2 cellular contexts compared by ENCODE assay signal in the genomic region with DNA sequence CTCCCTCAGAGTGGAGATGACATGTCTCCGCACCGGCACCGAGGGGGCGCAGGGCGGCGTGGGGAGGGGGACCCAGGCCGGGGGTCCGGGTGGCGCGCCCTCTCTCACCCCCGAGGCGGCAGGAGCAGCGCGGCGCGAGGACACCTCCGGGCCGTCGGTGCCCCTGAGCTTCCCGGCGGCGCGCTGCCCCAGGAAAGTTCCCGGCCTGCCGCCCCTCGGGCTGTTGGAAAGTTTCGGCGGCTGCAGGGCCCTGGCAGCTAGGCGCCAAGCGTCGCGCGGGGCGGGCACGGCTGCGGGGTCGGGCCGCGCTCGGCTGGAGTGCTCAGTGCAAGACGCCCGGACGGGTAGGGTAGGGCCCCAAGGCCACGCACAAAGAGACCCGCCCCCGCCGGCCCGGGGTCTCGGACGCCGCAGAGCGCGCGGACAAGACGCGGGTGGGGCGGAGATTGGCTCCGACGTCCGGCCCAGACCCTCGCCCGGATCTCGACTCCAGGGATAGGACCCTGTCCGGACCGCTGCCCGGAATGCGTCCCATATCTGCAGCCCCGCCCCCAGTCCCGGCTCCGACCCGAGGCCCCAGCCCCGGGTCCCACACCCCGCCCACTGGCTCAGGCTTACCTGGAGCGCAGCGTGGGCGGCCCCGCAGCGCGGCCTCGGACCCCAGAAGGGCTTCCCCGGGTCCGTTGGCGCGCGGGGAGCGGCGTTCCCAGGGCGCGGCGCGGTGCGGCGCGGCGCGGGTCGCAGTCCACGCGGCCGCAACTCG.
TF ChIP-seq lines count a peak whose summit lies in the region.

No MANE protein-coding gene starts in this region.

TF ChIP-seq in HCT116, 20 proteins besides CTCF, POLR2A, EP300 and RAD21 (continued from another document):
- TF ChIP-seq ELF1 (IDR thresholded peaks at IDR 0.05; ENCODE audit: borderline replicate concordance, low read depth) (no peak), POLR2AphosphoS5 (IDR thresholded peaks at IDR 0.05; ENCODE audit: low read depth, low read length) (no peak), ZNF274 (IDR thresholded peaks at IDR 0.05; ENCODE audit: low read depth, low read length) (no peak), ZFX (IDR thresholded peaks at IDR 0.05) (peak; percentile 61; the same call in 1 of the 2 replicates), EGR1 (IDR thresholded peaks at IDR 0.05; ENCODE audit: low read depth) (peak; percentile 72), EZH2 (IDR thresholded peaks at IDR 0.05) (no peak)
- TF ChIP-seq, protein P1, sequence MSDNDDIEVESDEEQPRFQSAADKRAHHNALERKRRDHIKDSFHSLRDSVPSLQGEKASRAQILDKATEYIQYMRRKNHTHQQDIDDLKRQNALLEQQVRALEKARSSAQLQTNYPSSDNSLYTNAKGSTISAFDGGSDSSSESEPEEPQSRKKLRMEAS (IDR thresholded peaks at IDR 0.05), result peak; percentile 51
- TF ChIP-seq, protein P2, sequence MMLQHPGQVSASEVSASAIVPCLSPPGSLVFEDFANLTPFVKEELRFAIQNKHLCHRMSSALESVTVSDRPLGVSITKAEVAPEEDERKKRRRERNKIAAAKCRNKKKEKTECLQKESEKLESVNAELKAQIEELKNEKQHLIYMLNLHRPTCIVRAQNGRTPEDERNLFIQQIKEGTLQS (IDR thresholded peaks at IDR 0.05), result no peak
- TF ChIP-seq, protein P3, sequence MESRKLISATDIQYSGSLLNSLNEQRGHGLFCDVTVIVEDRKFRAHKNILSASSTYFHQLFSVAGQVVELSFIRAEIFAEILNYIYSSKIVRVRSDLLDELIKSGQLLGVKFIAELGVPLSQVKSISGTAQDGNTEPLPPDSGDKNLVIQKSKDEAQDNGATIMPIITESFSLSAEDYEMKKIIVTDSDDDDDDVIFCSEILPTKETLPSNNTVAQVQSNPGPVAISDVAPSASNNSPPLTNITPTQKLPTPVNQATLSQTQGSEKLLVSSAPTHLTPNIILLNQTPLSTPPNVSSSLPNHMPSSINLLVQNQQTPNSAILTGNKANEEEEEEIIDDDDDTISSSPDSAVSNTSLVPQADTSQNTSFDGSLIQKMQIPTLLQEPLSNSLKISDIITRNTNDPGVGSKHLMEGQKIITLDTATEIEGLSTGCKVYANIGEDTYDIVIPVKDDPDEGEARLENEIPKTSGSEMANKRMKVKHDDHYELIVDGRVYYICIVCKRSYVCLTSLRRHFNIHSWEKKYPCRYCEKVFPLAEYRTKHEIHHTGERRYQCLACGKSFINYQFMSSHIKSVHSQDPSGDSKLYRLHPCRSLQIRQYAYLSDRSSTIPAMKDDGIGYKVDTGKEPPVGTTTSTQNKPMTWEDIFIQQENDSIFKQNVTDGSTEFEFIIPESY (IDR thresholded peaks at IDR 0.05; ENCODE audit: extremely low read depth, insufficient replicate concordance, low read length), result no peak
TF ChIP-seq in HCT116: peak in this region for 3.

TF ChIP-seq in WTC11, 78 proteins besides CTCF, POLR2A, EP300 and RAD21 (continued from another document and continues in another):
- TF ChIP-seq, protein P4, sequence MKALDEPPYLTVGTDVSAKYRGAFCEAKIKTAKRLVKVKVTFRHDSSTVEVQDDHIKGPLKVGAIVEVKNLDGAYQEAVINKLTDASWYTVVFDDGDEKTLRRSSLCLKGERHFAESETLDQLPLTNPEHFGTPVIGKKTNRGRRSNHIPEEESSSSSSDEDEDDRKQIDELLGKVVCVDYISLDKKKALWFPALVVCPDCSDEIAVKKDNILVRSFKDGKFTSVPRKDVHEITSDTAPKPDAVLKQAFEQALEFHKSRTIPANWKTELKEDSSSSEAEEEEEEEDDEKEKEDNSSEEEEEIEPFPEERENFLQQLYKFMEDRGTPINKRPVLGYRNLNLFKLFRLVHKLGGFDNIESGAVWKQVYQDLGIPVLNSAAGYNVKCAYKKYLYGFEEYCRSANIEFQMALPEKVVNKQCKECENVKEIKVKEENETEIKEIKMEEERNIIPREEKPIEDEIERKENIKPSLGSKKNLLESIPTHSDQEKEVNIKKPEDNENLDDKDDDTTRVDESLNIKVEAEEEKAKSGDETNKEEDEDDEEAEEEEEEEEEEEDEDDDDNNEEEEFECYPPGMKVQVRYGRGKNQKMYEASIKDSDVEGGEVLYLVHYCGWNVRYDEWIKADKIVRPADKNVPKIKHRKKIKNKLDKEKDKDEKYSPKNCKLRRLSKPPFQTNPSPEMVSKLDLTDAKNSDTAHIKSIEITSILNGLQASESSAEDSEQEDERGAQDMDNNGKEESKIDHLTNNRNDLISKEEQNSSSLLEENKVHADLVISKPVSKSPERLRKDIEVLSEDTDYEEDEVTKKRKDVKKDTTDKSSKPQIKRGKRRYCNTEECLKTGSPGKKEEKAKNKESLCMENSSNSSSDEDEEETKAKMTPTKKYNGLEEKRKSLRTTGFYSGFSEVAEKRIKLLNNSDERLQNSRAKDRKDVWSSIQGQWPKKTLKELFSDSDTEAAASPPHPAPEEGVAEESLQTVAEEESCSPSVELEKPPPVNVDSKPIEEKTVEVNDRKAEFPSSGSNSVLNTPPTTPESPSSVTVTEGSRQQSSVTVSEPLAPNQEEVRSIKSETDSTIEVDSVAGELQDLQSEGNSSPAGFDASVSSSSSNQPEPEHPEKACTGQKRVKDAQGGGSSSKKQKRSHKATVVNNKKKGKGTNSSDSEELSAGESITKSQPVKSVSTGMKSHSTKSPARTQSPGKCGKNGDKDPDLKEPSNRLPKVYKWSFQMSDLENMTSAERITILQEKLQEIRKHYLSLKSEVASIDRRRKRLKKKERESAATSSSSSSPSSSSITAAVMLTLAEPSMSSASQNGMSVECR (CRISPR knock-in tag; IDR thresholded peaks at IDR 0.05; ENCODE audit: borderline replicate concordance), result 0 out of 2 replicates have a peak, but pooled peaks have one; percentile 28
- TF ChIP-seq ZNF121 (CRISPR knock-in tag; IDR thresholded peaks at IDR 0.05), result peak; percentile 55; the same call in 1 of the 2 replicates
- TF ChIP-seq ZNF423 (CRISPR knock-in tag; IDR thresholded peaks at IDR 0.05), result no peak
- no peak for TF ChIP-seq NR3C1 (CRISPR knock-in tag; conservative IDR thresholded peaks at IDR 0.05; ENCODE audit: low read depth)
- TF ChIP-seq TEAD1 (CRISPR knock-in tag; IDR thresholded peaks at IDR 0.05), result no peak
- TF ChIP-seq ATF1 (CRISPR knock-in tag; IDR thresholded peaks at IDR 0.05), result no peak
- TF ChIP-seq, protein P5, sequence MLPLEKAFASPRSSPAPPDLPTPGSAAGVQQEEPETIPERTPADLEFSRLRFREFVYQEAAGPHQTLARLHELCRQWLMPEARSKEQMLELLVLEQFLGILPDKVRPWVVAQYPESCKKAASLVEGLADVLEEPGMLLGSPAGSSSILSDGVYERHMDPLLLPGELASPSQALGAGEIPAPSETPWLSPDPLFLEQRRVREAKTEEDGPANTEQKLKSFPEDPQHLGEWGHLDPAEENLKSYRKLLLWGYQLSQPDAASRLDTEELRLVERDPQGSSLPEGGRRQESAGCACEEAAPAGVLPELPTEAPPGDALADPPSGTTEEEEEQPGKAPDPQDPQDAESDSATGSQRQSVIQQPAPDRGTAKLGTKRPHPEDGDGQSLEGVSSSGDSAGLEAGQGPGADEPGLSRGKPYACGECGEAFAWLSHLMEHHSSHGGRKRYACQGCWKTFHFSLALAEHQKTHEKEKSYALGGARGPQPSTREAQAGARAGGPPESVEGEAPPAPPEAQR (CRISPR knock-in tag; IDR thresholded peaks at IDR 0.05), result no peak
- no peak for TF ChIP-seq TP53 (CRISPR knock-in tag; IDR thresholded peaks at IDR 0.05)
- TF ChIP-seq ZBTB21 (CRISPR knock-in tag; IDR thresholded peaks at IDR 0.05; ENCODE audit: borderline replicate concordance), result no peak
- TF ChIP-seq PRRX2 (CRISPR knock-in tag; IDR thresholded peaks at IDR 0.05), result no peak
- TF ChIP-seq, protein P6, sequence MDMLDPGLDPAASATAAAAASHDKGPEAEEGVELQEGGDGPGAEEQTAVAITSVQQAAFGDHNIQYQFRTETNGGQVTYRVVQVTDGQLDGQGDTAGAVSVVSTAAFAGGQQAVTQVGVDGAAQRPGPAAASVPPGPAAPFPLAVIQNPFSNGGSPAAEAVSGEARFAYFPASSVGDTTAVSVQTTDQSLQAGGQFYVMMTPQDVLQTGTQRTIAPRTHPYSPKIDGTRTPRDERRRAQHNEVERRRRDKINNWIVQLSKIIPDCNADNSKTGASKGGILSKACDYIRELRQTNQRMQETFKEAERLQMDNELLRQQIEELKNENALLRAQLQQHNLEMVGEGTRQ (CRISPR knock-in tag; IDR thresholded peaks at IDR 0.05), result no peak
- TF ChIP-seq, protein P7, sequence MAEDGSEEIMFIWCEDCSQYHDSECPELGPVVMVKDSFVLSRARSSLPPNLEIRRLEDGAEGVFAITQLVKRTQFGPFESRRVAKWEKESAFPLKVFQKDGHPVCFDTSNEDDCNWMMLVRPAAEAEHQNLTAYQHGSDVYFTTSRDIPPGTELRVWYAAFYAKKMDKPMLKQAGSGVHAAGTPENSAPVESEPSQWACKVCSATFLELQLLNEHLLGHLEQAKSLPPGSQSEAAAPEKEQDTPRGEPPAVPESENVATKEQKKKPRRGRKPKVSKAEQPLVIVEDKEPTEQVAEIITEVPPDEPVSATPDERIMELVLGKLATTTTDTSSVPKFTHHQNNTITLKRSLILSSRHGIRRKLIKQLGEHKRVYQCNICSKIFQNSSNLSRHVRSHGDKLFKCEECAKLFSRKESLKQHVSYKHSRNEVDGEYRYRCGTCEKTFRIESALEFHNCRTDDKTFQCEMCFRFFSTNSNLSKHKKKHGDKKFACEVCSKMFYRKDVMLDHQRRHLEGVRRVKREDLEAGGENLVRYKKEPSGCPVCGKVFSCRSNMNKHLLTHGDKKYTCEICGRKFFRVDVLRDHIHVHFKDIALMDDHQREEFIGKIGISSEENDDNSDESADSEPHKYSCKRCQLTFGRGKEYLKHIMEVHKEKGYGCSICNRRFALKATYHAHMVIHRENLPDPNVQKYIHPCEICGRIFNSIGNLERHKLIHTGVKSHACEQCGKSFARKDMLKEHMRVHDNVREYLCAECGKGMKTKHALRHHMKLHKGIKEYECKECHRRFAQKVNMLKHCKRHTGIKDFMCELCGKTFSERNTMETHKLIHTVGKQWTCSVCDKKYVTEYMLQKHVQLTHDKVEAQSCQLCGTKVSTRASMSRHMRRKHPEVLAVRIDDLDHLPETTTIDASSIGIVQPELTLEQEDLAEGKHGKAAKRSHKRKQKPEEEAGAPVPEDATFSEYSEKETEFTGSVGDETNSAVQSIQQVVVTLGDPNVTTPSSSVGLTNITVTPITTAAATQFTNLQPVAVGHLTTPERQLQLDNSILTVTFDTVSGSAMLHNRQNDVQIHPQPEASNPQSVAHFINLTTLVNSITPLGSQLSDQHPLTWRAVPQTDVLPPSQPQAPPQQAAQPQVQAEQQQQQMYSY (CRISPR knock-in tag; IDR thresholded peaks at IDR 0.05), result no peak
- TF ChIP-seq, protein P8, sequence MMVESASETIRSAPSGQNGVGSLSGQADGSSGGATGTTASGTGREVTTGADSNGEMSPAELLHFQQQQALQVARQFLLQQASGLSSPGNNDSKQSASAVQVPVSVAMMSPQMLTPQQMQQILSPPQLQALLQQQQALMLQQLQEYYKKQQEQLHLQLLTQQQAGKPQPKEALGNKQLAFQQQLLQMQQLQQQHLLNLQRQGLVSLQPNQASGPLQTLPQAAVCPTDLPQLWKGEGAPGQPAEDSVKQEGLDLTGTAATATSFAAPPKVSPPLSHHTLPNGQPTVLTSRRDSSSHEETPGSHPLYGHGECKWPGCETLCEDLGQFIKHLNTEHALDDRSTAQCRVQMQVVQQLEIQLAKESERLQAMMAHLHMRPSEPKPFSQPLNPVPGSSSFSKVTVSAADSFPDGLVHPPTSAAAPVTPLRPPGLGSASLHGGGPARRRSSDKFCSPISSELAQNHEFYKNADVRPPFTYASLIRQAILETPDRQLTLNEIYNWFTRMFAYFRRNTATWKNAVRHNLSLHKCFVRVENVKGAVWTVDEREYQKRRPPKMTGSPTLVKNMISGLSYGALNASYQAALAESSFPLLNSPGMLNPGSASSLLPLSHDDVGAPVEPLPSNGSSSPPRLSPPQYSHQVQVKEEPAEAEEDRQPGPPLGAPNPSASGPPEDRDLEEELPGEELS (CRISPR knock-in tag; IDR thresholded peaks at IDR 0.05), result peak; percentile 19; the same call in 1 of the 2 replicates
- TF ChIP-seq, protein P9, sequence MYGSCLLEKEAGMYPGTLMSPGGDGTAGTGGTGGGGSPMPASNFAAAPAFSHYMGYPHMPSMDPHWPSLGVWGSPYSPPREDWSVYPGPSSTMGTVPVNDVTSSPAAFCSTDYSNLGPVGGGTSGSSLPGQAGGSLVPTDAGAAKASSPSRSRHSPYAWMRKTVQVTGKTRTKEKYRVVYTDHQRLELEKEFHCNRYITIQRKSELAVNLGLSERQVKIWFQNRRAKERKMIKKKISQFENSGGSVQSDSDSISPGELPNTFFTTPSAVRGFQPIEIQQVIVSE (CRISPR knock-in tag; IDR thresholded peaks at IDR 0.05; ENCODE audit: borderline replicate concordance), result no peak
- no peak for TF ChIP-seq RORB (CRISPR knock-in tag; IDR thresholded peaks at IDR 0.05)
- TF ChIP-seq, protein P10, sequence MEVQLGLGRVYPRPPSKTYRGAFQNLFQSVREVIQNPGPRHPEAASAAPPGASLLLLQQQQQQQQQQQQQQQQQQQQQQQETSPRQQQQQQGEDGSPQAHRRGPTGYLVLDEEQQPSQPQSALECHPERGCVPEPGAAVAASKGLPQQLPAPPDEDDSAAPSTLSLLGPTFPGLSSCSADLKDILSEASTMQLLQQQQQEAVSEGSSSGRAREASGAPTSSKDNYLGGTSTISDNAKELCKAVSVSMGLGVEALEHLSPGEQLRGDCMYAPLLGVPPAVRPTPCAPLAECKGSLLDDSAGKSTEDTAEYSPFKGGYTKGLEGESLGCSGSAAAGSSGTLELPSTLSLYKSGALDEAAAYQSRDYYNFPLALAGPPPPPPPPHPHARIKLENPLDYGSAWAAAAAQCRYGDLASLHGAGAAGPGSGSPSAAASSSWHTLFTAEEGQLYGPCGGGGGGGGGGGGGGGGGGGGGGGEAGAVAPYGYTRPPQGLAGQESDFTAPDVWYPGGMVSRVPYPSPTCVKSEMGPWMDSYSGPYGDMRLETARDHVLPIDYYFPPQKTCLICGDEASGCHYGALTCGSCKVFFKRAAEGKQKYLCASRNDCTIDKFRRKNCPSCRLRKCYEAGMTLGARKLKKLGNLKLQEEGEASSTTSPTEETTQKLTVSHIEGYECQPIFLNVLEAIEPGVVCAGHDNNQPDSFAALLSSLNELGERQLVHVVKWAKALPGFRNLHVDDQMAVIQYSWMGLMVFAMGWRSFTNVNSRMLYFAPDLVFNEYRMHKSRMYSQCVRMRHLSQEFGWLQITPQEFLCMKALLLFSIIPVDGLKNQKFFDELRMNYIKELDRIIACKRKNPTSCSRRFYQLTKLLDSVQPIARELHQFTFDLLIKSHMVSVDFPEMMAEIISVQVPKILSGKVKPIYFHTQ (CRISPR knock-in tag; IDR thresholded peaks at IDR 0.05), result no peak
- TF ChIP-seq, protein P11, sequence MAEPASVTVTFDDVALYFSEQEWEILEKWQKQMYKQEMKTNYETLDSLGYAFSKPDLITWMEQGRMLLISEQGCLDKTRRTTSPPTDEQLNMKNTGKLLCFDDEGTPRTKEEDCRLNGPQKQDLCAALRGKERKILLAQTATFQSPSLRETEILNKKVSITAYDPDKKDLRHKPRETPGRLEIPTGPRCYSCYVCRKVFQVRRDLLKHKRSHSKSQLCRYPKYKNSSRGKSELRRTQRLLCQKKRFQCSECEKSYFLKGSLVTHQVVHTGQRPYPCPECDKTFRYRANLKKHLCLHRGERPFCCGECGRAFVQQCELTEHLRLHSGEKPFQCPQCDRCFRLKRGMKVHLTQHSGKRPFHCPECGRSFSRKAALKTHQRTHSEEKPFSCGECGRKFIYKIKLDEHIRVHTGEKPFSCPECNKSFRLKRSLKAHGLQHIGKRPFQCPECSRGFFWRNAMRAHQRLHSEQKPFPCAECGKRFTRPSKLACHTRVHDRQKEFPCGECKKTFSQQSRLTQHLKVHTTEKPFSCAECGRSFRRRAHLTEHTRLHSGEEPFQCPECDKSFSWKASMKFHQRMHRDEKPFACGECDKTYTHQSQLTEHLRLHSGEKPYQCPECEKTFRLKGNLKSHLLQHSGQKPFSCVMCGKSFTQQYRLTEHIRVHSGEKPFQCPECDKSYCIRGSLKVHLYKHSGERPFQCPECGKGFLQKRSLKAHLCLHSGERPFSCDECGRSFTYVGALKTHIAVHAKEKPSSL (CRISPR knock-in tag; conservative IDR thresholded peaks at IDR 0.05), result no peak
- TF ChIP-seq FOXK1 (CRISPR knock-in tag; IDR thresholded peaks at IDR 0.05), result no peak
